ENCODE assay signal across 15 cellular contexts in genomic region chr19:55373993-55374757, GRCh38. TPM values are rescaled to one million over a fixed set of nuclear protein-coding genes. Genes with fewer than 3 reads are reported as not detected.
DNase-seq lines count a peak whose midpoint lies in the region; ATAC-seq, FAIRE-seq and TF ChIP-seq lines count a peak whose summit lies in the region.
"Had no signal": no experiment of that assay in that cellular context is flagged by ENCODE, and none has a peak within 500 bp of the region (broad histone marks: within the 10 kb centered on the region; RNA-seq: fewer than 3 reads in every experiment).

No MANE protein-coding gene starts in this region.

- H3K27me3 ChIP-seq in H7 (ENCODE audit: control insufficient read depth, insufficient read depth, low read length), result peaks cover 36% of the 10 kb centered on the region

- H3K4me1 ChIP-seq in kidney (ENCODE audit: control insufficient read depth in 1 of 2, insufficient read depth in 1 of 2, low read depth in 1 of 2, low read length in 2 of 2), result no peaks in the 10 kb centered on the region

- peaks cover 15% of the 10 kb centered on the region for H3K4me1 Mint-ChIP-seq in T-helper 17 cell

- peaks cover 15% of the 10 kb centered on the region for H3K36me3 Mint-ChIP-seq in T-helper 17 cell (ENCODE audit: low read depth)

- peaks cover 40% of the 10 kb centered on the region for H3K27me3 Mint-ChIP-seq in T-helper 17 cell

- FAIRE-seq in kidney (lab: Jason Lieb, UNC), result no peak

- intact Hi-C loops in kidney (cut with DNase I), result no loop called here

- H3K27ac ChIP-seq in kidney (ENCODE audit: low read depth in 2 of 2, low read length in 2 of 2), result peak overlapping the region in 1 of 2 donors; percentile 28
- H3K27ac ChIP-seq: lower lobe of right lung, tibial artery had no signal

- no peak overlapping the region for H3K27ac Mint-ChIP-seq in T-helper 17 cell
- H3K27ac Mint-ChIP-seq: activated CD4-positive, alpha-beta T cell treated with anti-CD3 and anti-CD28 coated beads, Interleukin-2, amount 10 ng/mL, durations not matched to agents 7 days and 5 days had no signal

- no peak overlapping the region for H3K4me3 ChIP-seq in H7 (ENCODE audit: insufficient read depth, low read depth, low read length)
- no peak overlapping the region for H3K4me3 ChIP-seq in kidney (ENCODE audit: low read length in 2 of 2)
- H3K4me3 ChIP-seq: lower lobe of right lung, tibial artery had no signal

- H3K9ac ChIP-seq in kidney (ENCODE audit: low read length in 2 of 2), result no peak overlapping the region

- no peak for TF ChIP-seq CTCF in kidney (IDR thresholded peaks at IDR 0.05; ENCODE audit: borderline replicate concordance, extremely low read depth, insufficient read depth)

- peak; percentile 73 for DNase-seq in A172 (ENCODE audit: low spot score)
- DNase-seq in H7, result peak; percentile 88
- no peak for DNase-seq in T-helper 17 cell
- peak; percentile 79 for DNase-seq in kidney
- no peak for DNase-seq in NCI-H2107 treated with DMSO at 0.1 percent for 48 hours (lab: John Stamatoyannopoulos, UW; ENCODE audit: unreplicated experiment)
- DNase-seq in NCI-H1048 (lab: John Stamatoyannopoulos, UW), result no peak
- DNase-seq in DMS79 (lab: John Stamatoyannopoulos, UW), result no peak
- DNase-seq in SHP77 (lab: John Stamatoyannopoulos, UW), result no peak
- DNase-seq: activated CD4-positive, alpha-beta T cell treated with anti-CD3 and anti-CD28 coated beads, Interleukin-2, amount 10 ng/mL, durations not matched to agents 7 days and 5 days; activated effector memory CD4-positive, alpha-beta T cell treated with Interleukin-2 at 50 U/mL for 16 hours; lower lobe of right lung; NCI-H510A; tibial artery had no signal

- peak overlapping the region; percentile 57 for H3K4me3 Mint-ChIP-seq in T-helper 17 cell
- H3K4me3 Mint-ChIP-seq: activated CD4-positive, alpha-beta T cell treated with anti-CD3 and anti-CD28 coated beads, Interleukin-2, amount 10 ng/mL, durations not matched to agents 7 days and 5 days had no signal

- no peak for ATAC-seq in T-helper 17 cell

- H3K9me3 ChIP-seq in T-helper 17 cell (ENCODE audit: control insufficient read depth, low read length, poor library complexity, severe bottlenecking) (no peaks in the 10 kb centered on the region), kidney (ENCODE audit: control insufficient read depth in 1 of 2, low read length in 2 of 2) (no peaks in the 10 kb centered on the region)
- H3K9me3 ChIP-seq: lower lobe of right lung, tibial artery had no signal

- H3K36me3 ChIP-seq in H7 (replicated peaks; ENCODE audit: control insufficient read depth, insufficient read depth, low read length) (no peaks in the 10 kb centered on the region), kidney (ENCODE audit: control insufficient read depth in 1 of 2, insufficient read depth in 2 of 2, low read length in 2 of 2) (no peaks in the 10 kb centered on the region)
- H3K36me3 ChIP-seq: lower lobe of right lung, tibial artery had no signal

RNA-seq across cellular contexts. Expression of gene TMEM190, which starts 2.5 kb away (rescaled TPM):
- not detected in 2 replicates for total RNA-seq in A172 (2014; rRNA removed; shearing (Covaris generic))
- not detected in 2 replicates for total RNA-seq in H7 (2014; rRNA removed; shearing (Covaris generic))
- total RNA-seq in T-helper 17 cell (not detected), kidney (not detected)
- polyA plus RNA-seq in kidney (ENCODE audit: insufficient read depth, low read depth, low replicate concordance), result not detected
- total RNA-seq: activated CD4-positive, alpha-beta T cell treated with anti-CD3 and anti-CD28 coated beads, Interleukin-2, amount 10 ng/mL, durations not matched to agents 7 days and 5 days; glomerular endothelial cell; renal cortical epithelial cell had no signal

RNA-seq across cellular contexts. Expression of gene IL11, which starts 3.9 kb away (rescaled TPM):
- 8.4 and 9.4 TPM in 2 replicates for total RNA-seq in A172 (2014; rRNA removed; shearing (Covaris generic))
- 0.59 and 1.2 TPM in 2 replicates for total RNA-seq in H7 (2014; rRNA removed; shearing (Covaris generic))
- total RNA-seq in T-helper 17 cell (under 1 TPM; 0.25 to 0.89 TPM), kidney (0.47 TPM)
- polyA plus RNA-seq in kidney (ENCODE audit: insufficient read depth, low read depth, low replicate concordance), result 0.37 TPM
- total RNA-seq: lower lobe of right lung had no signal

RNA-seq across cellular contexts. Expression of gene TMEM238, which starts 9.9 kb away (rescaled TPM):
- total RNA-seq in A172 (2014; rRNA removed; shearing (Covaris generic)), result 1.2 TPM in 1 of 2 replicates, not detected in the other
- 1.0 TPM in 1 of 2 replicates, not detected in the other for total RNA-seq in H7 (2014; rRNA removed; shearing (Covaris generic))
- total RNA-seq in T-helper 17 cell (10 to 100 TPM; 14.6 to 19.5 TPM), kidney (24.3 TPM)
- 8.1 TPM for polyA plus RNA-seq in kidney (ENCODE audit: insufficient read depth, low read depth, low replicate concordance)

RNA-seq across cellular contexts. Expression of gene GARIN5B, which starts 11.1 kb away (rescaled TPM):
- total RNA-seq in A172 (2014; rRNA removed; shearing (Covaris generic)), result not detected in 2 replicates
- total RNA-seq in H7 (2014; rRNA removed; shearing (Covaris generic)), result not detected in 2 replicates
- under 1 TPM in 1 of 2 donors, not detected in 1; 0.07 TPM for total RNA-seq in T-helper 17 cell
- not detected for total RNA-seq in kidney
- not detected for polyA plus RNA-seq in kidney (ENCODE audit: insufficient read depth, low read depth, low replicate concordance)
- total RNA-seq: activated CD4-positive, alpha-beta T cell treated with anti-CD3 and anti-CD28 coated beads, Interleukin-2, amount 10 ng/mL, durations not matched to agents 7 days and 5 days; glomerular endothelial cell; lower lobe of right lung; renal cortical epithelial cell had no signal

RNA-seq across cellular contexts. Expression of gene RPL28, which starts 11.6 kb away (rescaled TPM):
- total RNA-seq in A172 (2014; rRNA removed; shearing (Covaris generic)), result 453 and 647 TPM in 2 replicates
- total RNA-seq in H7 (2014; rRNA removed; shearing (Covaris generic)), result 458 and 505 TPM in 2 replicates
- total RNA-seq in T-helper 17 cell, result 1,000 to 10,000 TPM; 3,164 to 3,616 TPM
- total RNA-seq in kidney, result 1,259 TPM
- 1,453 TPM for polyA plus RNA-seq in kidney (ENCODE audit: insufficient read depth, low read depth, low replicate concordance)

Comparison
In these comparisons a context has a peak if more than half of its experiments do, and no peak if none do; other contexts are left out.
1. DNase-seq: peak in A172 (single experiment), H7 (single experiment) and kidney (single experiment); none in T-helper 17 cell (0 of 3), NCI-H2107 treated with DMSO at 0.1 percent for 48 hours (single experiment), NCI-H1048 (single experiment), DMS79 (single experiment) and SHP77 (0 of 2).